In the genomic region with DNA sequence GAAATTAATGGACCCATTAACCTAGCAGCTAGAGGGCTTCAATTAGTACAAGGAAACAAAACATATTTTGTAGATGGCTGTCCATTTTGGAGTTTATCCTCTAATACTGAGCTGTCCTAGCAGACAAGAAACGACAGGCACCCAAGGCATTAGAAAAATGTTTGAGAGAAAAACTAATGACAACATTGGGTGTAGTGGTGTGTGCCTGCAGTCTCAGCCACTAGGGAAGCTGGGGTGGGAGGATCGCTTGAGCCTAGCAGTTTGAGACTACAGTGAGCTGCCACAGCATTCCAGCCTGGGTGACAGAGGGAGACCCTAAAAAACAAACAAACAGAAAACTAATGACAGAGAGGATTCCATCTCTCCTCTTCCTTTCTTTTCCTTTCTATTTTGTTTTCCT, we compare ENCODE assay signal across 10 cellular contexts. TPM values are rescaled to one million over a fixed set of nuclear protein-coding genes. Genes with fewer than 3 reads are reported as not detected.
DNase-seq lines count a peak whose midpoint lies in the region; ATAC-seq, FAIRE-seq and TF ChIP-seq lines count a peak whose summit lies in the region.
"Had no signal": no experiment of that assay in that cellular context is flagged by ENCODE, and none has a peak within 500 bp of the region (broad histone marks: within the 10 kb centered on the region; RNA-seq: fewer than 3 reads in every experiment).

No MANE protein-coding gene starts in this region.

- H3K9ac ChIP-seq in HepG2 (ENCODE audit: insufficient read depth, low read depth, low read length) = no peak overlapping the region
- peak overlapping the region; percentile 71 for H3K9ac ChIP-seq in muscle layer of colon (ENCODE audit: low read length)

- no peak for TF ChIP-seq RAD21 in HepG2 (CRISPR knock-in tag; IDR thresholded peaks at IDR 0.05)

- H3K4me1 ChIP-seq in HepG2 (ENCODE audit: insufficient read depth, low read length) (peaks cover 40% of the 10 kb centered on the region), right lobe of liver (peaks cover 0 to 35% (median 0%) of the 10 kb centered on the region in 4 donors), muscle layer of colon (ENCODE audit: insufficient read depth, low read length) (peaks cover 29% of the 10 kb centered on the region), vagina (peaks cover 60% of the 10 kb centered on the region)

- peak; percentile 61 for ATAC-seq in HepG2
- ATAC-seq in right lobe of liver = no peak
- ATAC-seq in GM21526 (IDR thresholded peaks at IDR 0.05; ENCODE audit: low FRiP score, unreplicated experiment) = no peak

- POLR2A ChIA-PET in HepG2 (lab: Yijun Ruan, JAX) = no interaction called here

- no peak for TF ChIP-seq EP300 in HepG2 (IDR thresholded peaks at IDR 0.05; ENCODE audit: low read depth in 2 of 2, low read length in 2 of 2)
- no peak for TF ChIP-seq EP300 in HepG2 (CRISPR knock-in tag; IDR thresholded peaks at IDR 0.05; ENCODE audit: borderline replicate concordance)

- H3K4me2 ChIP-seq in HepG2 (ENCODE audit: low read depth, low read length) = no peak overlapping the region

- in situ Hi-C loops in HepG2 (cut with HindIII; ENCODE audit: extremely low pct_ligation_motif_present, low pct_unique_long_range_greater_than_20kb) = no loop called here

- no peak overlapping the region for H2AFZ ChIP-seq in HepG2 (ENCODE audit: low read length)

- no peaks in the 10 kb centered on the region for H3K36me3 ChIP-seq in HepG2 (replicated peaks in 1 of 2; ENCODE audit: control insufficient read depth in 1 of 2, insufficient read depth in 2 of 2, low read length in 2 of 2)
- no peaks in the 10 kb centered on the region for H3K36me3 ChIP-seq in right lobe of liver
- no peaks in the 10 kb centered on the region for H3K36me3 ChIP-seq in muscle layer of colon (ENCODE audit: insufficient read depth, low read length)
- H3K36me3 ChIP-seq in vagina = no peaks in the 10 kb centered on the region

- intact Hi-C loops in HepG2 (cut with micrococcal nuclease; ENCODE audit: unreplicated experiment) (no loop called here), right lobe of liver (cut with DNase I) (no loop called here), dorsolateral prefrontal cortex (cut with DNase I) (no loop called here), vagina (cut with DNase I) (no loop called here)

- H3K27me3 ChIP-seq in HepG2 (ENCODE audit: control insufficient read depth in 1 of 2, insufficient read depth in 2 of 2, low read length in 2 of 2) (peaks cover 9 to 58% of the 10 kb centered on the region in 2 experiments), right lobe of liver (peaks cover 3 to 6% of the 10 kb centered on the region in 2 donors), dorsolateral prefrontal cortex (peaks cover 0 to 54% (median 24%) of the 10 kb centered on the region in 45 donors), muscle layer of colon (ENCODE audit: control insufficient read depth in 1 of 2, insufficient read depth in 2 of 2, low read length in 2 of 2) (no peaks in the 10 kb centered on the region), vagina (no peaks in the 10 kb centered on the region)

- no peak for FAIRE-seq in HepG2 (lab: Jason Lieb, UNC)
- FAIRE-seq: islet of Langerhans had no signal

- TF ChIP-seq CTCF in HepG2 (CRISPR knock-in tag; IDR thresholded peaks at IDR 0.05) = no peak
- TF ChIP-seq CTCF in right lobe of liver (IDR thresholded peaks at IDR 0.05) = no peak
- no peak for TF ChIP-seq CTCF in dorsolateral prefrontal cortex (IDR thresholded peaks at IDR 0.05 in 54 of 56, conservative IDR thresholded peaks at IDR 0.05 in 2 of 56; ENCODE audit: low read depth in 1 of 56, partially characterized antibody in 56 of 56)
- peak in 1 of 3 experiments; percentile 21 for TF ChIP-seq CTCF in vagina (IDR thresholded peaks at IDR 0.05)

- H3K79me2 ChIP-seq in HepG2 (ENCODE audit: insufficient read depth, low read length) = no peaks in the 10 kb centered on the region

- no TSS peak for BruUV-seq in HepG2 (replicated peaks; lab: Mats Ljungman, UMichigan)

- no peak for DNase-seq in HepG2 (ENCODE audit: low spot score)
- no peak for DNase-seq in right lobe of liver
- DNase-seq in dorsolateral prefrontal cortex = no peak
- no peak for DNase-seq in vagina (ENCODE audit: extremely low spot score in 2 of 2)
- DNase-seq in activated gamma-delta T cell treated with Interleukin-2 at 50 U/mL for 16 hours = no peak
- no peak for DNase-seq in NCI-H2196 (lab: John Stamatoyannopoulos, UW; ENCODE audit: unreplicated experiment)

- H3K4me3 ChIP-seq in HepG2 (replicated peaks in 1 of 3; ENCODE audit: insufficient read depth in 1 of 3, low read depth in 2 of 3, low read length in 3 of 3) (no peak overlapping the region), right lobe of liver (no peak overlapping the region), dorsolateral prefrontal cortex (peak overlapping the region in 42 of 59 donors; percentile 45 to 69 (median 58)), muscle layer of colon (ENCODE audit: low read depth in 1 of 2, low read length in 2 of 2) (peak overlapping the region in 1 of 2 donors; percentile 65), vagina (peak overlapping the region; percentile 83 to 92)

- H3K9me3 ChIP-seq in HepG2 (ENCODE audit: low read length) (no peaks in the 10 kb centered on the region), right lobe of liver (no peaks in the 10 kb centered on the region), muscle layer of colon (ENCODE audit: low read length) (no peaks in the 10 kb centered on the region), vagina (no peaks in the 10 kb centered on the region)

- H3K27ac ChIP-seq in HepG2 (ENCODE audit: extremely low read length, insufficient read depth, low read length) = no peak overlapping the region
- no peak overlapping the region for H3K27ac ChIP-seq in right lobe of liver
- peak overlapping the region in 5 of 59 donors; percentile 35 to 74 (median 67) for H3K27ac ChIP-seq in dorsolateral prefrontal cortex
- H3K27ac ChIP-seq in muscle layer of colon (ENCODE audit: low read depth, low read length) = peak overlapping the region; percentile 92
- peak overlapping the region; percentile 96 for H3K27ac ChIP-seq in vagina

- no peak for TF ChIP-seq POLR2A in HepG2 (IDR thresholded peaks at IDR 0.05; ENCODE audit: insufficient read depth in 1 of 2, low read depth in 2 of 2, low read length in 2 of 2)
- no peak for TF ChIP-seq POLR2A in right lobe of liver (IDR thresholded peaks at IDR 0.05)
- TF ChIP-seq POLR2A in vagina (IDR thresholded peaks at IDR 0.05) = no peak

- CTCF ChIA-PET in HepG2 (lab: Yijun Ruan, JAX; ENCODE audit: low intra/inter-chr PET ratio, low total read pairs) = no interaction called here

- no peaks in the 10 kb centered on the region for H4K20me1 ChIP-seq in HepG2 (ENCODE audit: insufficient read depth, low read length)

- WGBS in HepG2 (ENCODE audit: low lambda C conversion rate) = 0% methylated on average over 2 of the region's 2 CpGs
- WGBS in right lobe of liver (ENCODE audit: insufficient coverage, low coverage, low lambda C conversion rate, missing lambda C conversion rate) = 58% methylated on average over 2 of the region's 2 CpGs

TF ChIP-seq in HepG2, 621 proteins besides CTCF, POLR2A, EP300 and RAD21 (continues in another document):
- TF ChIP-seq ELF1 (CRISPR knock-in tag; IDR thresholded peaks at IDR 0.05) (no peak), SYNCRIP (IDR thresholded peaks at IDR 0.05; ENCODE audit: insufficient read depth, low read depth, low read length) (no peak)

RNA-seq across cellular contexts. Expression of a gene that starts 1.5 kb away (rescaled TPM):
- total RNA-seq in HepG2 (2016; rRNA removed; fragmentation: Illumina TruSeq; extraction: Trizol) = 0.09 TPM in 1 of 2 replicates, not detected in the other
- total RNA-seq in HepG2 (2016; cell fraction: cytosol; rRNA removed; fragmentation: Illumina TruSeq; extraction: Trizol; ENCODE audit: low read depth) = not detected in 2 replicates
- total RNA-seq in HepG2 (2016; cell fraction: insoluble cytoplasmic fraction; rRNA removed; fragmentation: Illumina TruSeq; extraction: Trizol) = not detected in 2 replicates
- total RNA-seq in HepG2 (2016; cell fraction: membrane; rRNA removed; fragmentation: Illumina TruSeq; extraction: Trizol) = not detected in 2 replicates
- total RNA-seq in HepG2 (2016; cell fraction: nucleus; rRNA removed; fragmentation: Illumina TruSeq; extraction: Trizol) = not detected in 2 replicates
- polyA plus RNA-seq in HepG2 (2011; rRNA removed) = 1.1 and 2.7 TPM in 2 replicates
- polyA plus RNA-seq in HepG2 (2011; cell fraction: cytosol; rRNA removed) = 2.5 and 4.5 TPM in 2 replicates
- 3.2 and 3.6 TPM in 2 replicates for polyA plus RNA-seq in HepG2 (2011; cell fraction: nucleus; rRNA removed)
- 0.74 and 1.8 TPM in 2 replicates for polyA plus RNA-seq in HepG2 (2012)
- polyA plus RNA-seq in HepG2 (2016; cell fraction: cytosol; fragmentation: Illumina TruSeq; extraction: Trizol; ENCODE audit: low read depth) = not detected in 2 replicates
- polyA plus RNA-seq in HepG2 (2016; cell fraction: insoluble cytoplasmic fraction; fragmentation: Illumina TruSeq; extraction: Trizol; ENCODE audit: low read depth) = 0.15 TPM in 1 of 2 replicates, not detected in the other
- polyA plus RNA-seq in HepG2 (2016; cell fraction: membrane; fragmentation: Illumina TruSeq; extraction: Trizol; ENCODE audit: low read depth) = 0.09 TPM in 1 of 2 replicates, not detected in the other
- not detected in 2 replicates for polyA plus RNA-seq in HepG2 (2016; cell fraction: nucleus; fragmentation: Illumina TruSeq; extraction: Trizol; ENCODE audit: insufficient read depth, low read depth)
- polyA minus RNA-seq in HepG2 (2011; rRNA and poly(A)+ RNA removed; ENCODE audit: low replicate concordance) = 7.6 and 7.8 TPM in 2 replicates
- 1.5 and 2.5 TPM in 2 replicates for polyA minus RNA-seq in HepG2 (2011; cell fraction: cytosol; rRNA and poly(A)+ RNA removed)
- polyA minus RNA-seq in HepG2 (2011; cell fraction: nucleus; rRNA and poly(A)+ RNA removed) = 2.1 and 2.9 TPM in 2 replicates
- total RNA-seq in right lobe of liver = 1 to 10 TPM in 5 of 6 experiments, under 1 TPM in 1; 0.86 to 3.7 (median 2.2) TPM
- 10 to 100 TPM in 32 of 120 experiments, 1 to 10 TPM in 88; 1.8 to 24.5 (median 7.7) TPM for total RNA-seq in dorsolateral prefrontal cortex
- 35.6 TPM for total RNA-seq in vagina
- total RNA-seq: activated CD8-positive, alpha-beta memory T cell treated with anti-CD3 and anti-CD28 coated beads for 36 hours had no signal

Comparison
In these comparisons a context has a peak if more than half of its experiments do, and no peak if none do; other contexts are left out.
1. H3K27ac ChIP-seq: peak in muscle layer of colon (single experiment) and vagina (single experiment); none in HepG2 (single experiment) and right lobe of liver (0 of 3).
2. H3K4me3 ChIP-seq: peak in dorsolateral prefrontal cortex (42 of 59) and vagina (2 of 2); none in HepG2 (0 of 3) and right lobe of liver (0 of 3).